ENCODE assay signal across 1 cellular context in the genomic region with DNA sequence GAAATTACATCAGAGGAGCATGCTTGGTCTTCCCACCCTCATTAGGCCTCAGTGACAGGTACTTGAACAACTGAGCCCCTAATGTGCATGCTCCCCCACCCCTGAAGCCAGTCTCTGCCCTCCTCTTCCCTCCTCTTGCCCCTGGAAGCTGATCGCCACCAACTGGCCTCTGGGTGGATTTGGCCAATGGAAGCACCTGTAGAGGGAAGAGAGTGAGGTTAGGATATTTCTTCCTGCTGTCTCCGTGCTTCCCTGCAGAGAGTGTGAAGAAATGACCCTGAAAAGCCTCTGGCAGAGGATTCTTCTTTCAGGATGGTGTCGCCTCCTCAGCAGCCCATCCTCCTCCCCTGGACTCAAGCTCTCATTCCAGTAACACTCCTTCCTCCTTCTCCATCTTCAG.
TF ChIP-seq lines count a peak whose summit lies in the region.

No MANE protein-coding gene starts in this region.

TF ChIP-seq in H1, 55 proteins besides CTCF, POLR2A, EP300 and RAD21:
- TF ChIP-seq GABPA (IDR thresholded peaks at IDR 0.05; ENCODE audit: borderline replicate concordance, insufficient read depth, low read length) = no peak
- TF ChIP-seq, protein P1, sequence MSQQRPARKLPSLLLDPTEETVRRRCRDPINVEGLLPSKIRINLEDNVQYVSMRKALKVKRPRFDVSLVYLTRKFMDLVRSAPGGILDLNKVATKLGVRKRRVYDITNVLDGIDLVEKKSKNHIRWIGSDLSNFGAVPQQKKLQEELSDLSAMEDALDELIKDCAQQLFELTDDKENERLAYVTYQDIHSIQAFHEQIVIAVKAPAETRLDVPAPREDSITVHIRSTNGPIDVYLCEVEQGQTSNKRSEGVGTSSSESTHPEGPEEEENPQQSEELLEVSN (IDR thresholded peaks at IDR 0.05) = 0 out of 2 replicates have a peak, but pooled peaks have one; percentile 13
